7 cellular contexts compared by ENCODE assay signal in the genomic region with DNA sequence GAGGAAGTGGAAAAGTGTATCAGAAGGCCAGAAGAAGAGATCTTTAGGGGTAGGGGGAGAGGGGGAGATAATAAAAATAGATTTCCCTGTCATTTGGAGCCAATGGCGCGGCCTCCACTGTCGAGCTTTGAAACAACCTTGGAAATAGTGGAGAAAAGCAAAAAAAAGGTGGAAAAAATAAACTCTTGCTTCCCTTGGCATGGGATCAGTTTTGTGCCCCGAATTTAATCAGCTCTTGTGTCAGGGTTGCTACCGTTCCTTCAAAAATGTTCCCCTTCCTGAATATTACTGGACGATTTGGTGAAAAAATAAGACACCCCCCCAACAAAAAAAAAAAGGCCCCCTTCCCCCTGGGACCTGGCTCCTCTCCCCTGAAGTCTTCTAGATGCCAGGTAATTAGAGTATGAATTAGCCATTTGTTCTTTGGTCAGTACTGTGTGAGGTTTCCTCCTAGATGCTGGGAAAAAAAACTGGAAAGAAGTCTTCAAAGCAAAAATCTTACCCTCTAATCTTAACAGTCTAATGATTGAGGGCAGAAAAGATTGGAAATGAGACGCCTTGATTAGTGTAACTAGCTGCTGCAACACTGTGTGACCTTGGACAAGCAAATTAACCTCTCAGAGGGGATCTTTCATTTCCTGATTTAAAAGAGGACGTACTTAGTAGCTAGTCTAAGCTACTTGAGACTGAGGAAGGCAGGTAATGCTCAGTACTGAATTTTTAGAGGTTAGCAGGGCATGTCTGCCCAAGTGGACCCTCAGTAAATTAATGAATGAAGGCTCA. TPM values are rescaled to one million over a fixed set of nuclear protein-coding genes. Genes with fewer than 3 reads are reported as not detected.
DNase-seq lines count a peak whose midpoint lies in the region; ATAC-seq and TF ChIP-seq lines count a peak whose summit lies in the region.

No MANE protein-coding gene starts in this region.

- peak overlapping the region; percentile 93 to 99 for H3K27ac Mint-ChIP-seq in natural killer cell treated with Interleukin-12 subunit alpha and Interleukin-12 subunit beta and Interleukin-15 and Interleukin-18, amount 100 ng/mL, for 72 hours

- H3K9me3 Mint-ChIP-seq in natural killer cell treated with Interleukin-12 subunit alpha and Interleukin-12 subunit beta and Interleukin-15 and Interleukin-18, amount 100 ng/mL, for 72 hours, result no peaks in the 10 kb centered on the region

- H3K36me3 Mint-ChIP-seq in natural killer cell treated with Interleukin-12 subunit alpha and Interleukin-12 subunit beta and Interleukin-15 and Interleukin-18, amount 100 ng/mL, for 72 hours, result peaks cover 33% of the 10 kb centered on the region

- no peak for ATAC-seq in natural killer cell treated with Interleukin-12 subunit alpha and Interleukin-12 subunit beta and Interleukin-15 and Interleukin-18, amount 100 ng/mL, for 72 hours
- no peak for ATAC-seq in esophagus mucosa
- no peak for ATAC-seq in HG02938 (IDR thresholded peaks at IDR 0.05; ENCODE audit: unreplicated experiment)

- peaks cover 44 to 50% of the 10 kb centered on the region in 2 donors for H3K4me1 Mint-ChIP-seq in natural killer cell treated with Interleukin-12 subunit alpha and Interleukin-12 subunit beta and Interleukin-15 and Interleukin-18, amount 100 ng/mL, for 72 hours (ENCODE audit: low read depth in 2 of 2)

- H3K4me3 ChIP-seq in GM12865 (ENCODE audit: low read depth, low read length), result peak overlapping the region; percentile 66
- H3K4me3 ChIP-seq in epithelial cell of esophagus (ENCODE audit: low read length), result peak overlapping the region; percentile 93

- no peak for TF ChIP-seq CTCF in GM12865 (IDR thresholded peaks at IDR 0.05; ENCODE audit: insufficient read depth, low read depth, low read length, missing control alignments)
- no peak for TF ChIP-seq CTCF in epithelial cell of esophagus (IDR thresholded peaks at IDR 0.05; ENCODE audit: insufficient read depth, low read depth, low read length, missing control alignments)

- peak; percentile 88 for DNase-seq in GM12865 (ENCODE audit: low read depth)
- peak; percentile 33 for DNase-seq in LHCN-M2 (ENCODE audit: low read depth)
- peak; percentile 66 for DNase-seq in SKM-1 treated with dmso at 0.1 percent for 144 hours (lab: John Stamatoyannopoulos, UW; ENCODE audit: unreplicated experiment)
- DNase-seq in epithelial cell of esophagus (ENCODE audit: low read depth), result no peak
- DNase-seq in natural killer cell treated with Interleukin-12 subunit alpha and Interleukin-12 subunit beta and Interleukin-15 and Interleukin-18, amount 100 ng/mL, for 72 hours (ENCODE audit: low spot score), result no peak

- H3K27me3 Mint-ChIP-seq in natural killer cell treated with Interleukin-12 subunit alpha and Interleukin-12 subunit beta and Interleukin-15 and Interleukin-18, amount 100 ng/mL, for 72 hours, result no peaks in the 10 kb centered on the region

- peak overlapping the region; percentile 93 for H3K4me3 Mint-ChIP-seq in natural killer cell treated with Interleukin-12 subunit alpha and Interleukin-12 subunit beta and Interleukin-15 and Interleukin-18, amount 100 ng/mL, for 72 hours

RNA-seq across cellular contexts. Expression of a gene that starts 0.9 kb away (rescaled TPM):
- 195 and 210 TPM in 2 replicates for total RNA-seq in LHCN-M2 (2014; rRNA removed)
- polyA plus RNA-seq in LHCN-M2 (2012), result 67.2 TPM
- 100 to 1,000 TPM; 404 to 438 TPM for total RNA-seq in natural killer cell treated with Interleukin-12 subunit alpha and Interleukin-12 subunit beta and Interleukin-15 and Interleukin-18, amount 100 ng/mL, for 72 hours
- total RNA-seq in esophagus mucosa, result 139 TPM

RNA-seq across cellular contexts. Expression of a gene that starts 28.9 kb away (rescaled TPM):
- 22.0 and 22.7 TPM in 2 replicates for total RNA-seq in LHCN-M2 (2014; rRNA removed)
- 17.2 TPM for polyA plus RNA-seq in LHCN-M2 (2012)
- 10 to 100 TPM; 60.4 to 88.6 TPM for total RNA-seq in natural killer cell treated with Interleukin-12 subunit alpha and Interleukin-12 subunit beta and Interleukin-15 and Interleukin-18, amount 100 ng/mL, for 72 hours
- 17.3 TPM for total RNA-seq in esophagus mucosa

RNA-seq across cellular contexts. Expression of a gene that starts 43.7 kb away (rescaled TPM):
- total RNA-seq in LHCN-M2 (2014; rRNA removed) (277 and 325 TPM in 2 replicates), esophagus mucosa (136 TPM)
- polyA plus RNA-seq in LHCN-M2 (2012), result 606 TPM
- total RNA-seq in natural killer cell treated with Interleukin-12 subunit alpha and Interleukin-12 subunit beta and Interleukin-15 and Interleukin-18, amount 100 ng/mL, for 72 hours, result 100 to 1,000 TPM in 1 of 2 donors, 10 to 100 TPM in 1; 71.0 to 101 TPM

RNA-seq across cellular contexts. Expression of a gene that starts 43.8 kb away (rescaled TPM):
- total RNA-seq in LHCN-M2 (2014; rRNA removed) (23.0 and 32.4 TPM in 2 replicates), esophagus mucosa (25.1 TPM)
- 21.8 TPM for polyA plus RNA-seq in LHCN-M2 (2012)
- 10 to 100 TPM; 27.0 to 37.4 TPM for total RNA-seq in natural killer cell treated with Interleukin-12 subunit alpha and Interleukin-12 subunit beta and Interleukin-15 and Interleukin-18, amount 100 ng/mL, for 72 hours

Comparison
In these comparisons a context has a peak if more than half of its experiments do, and no peak if none do; other contexts are left out.
1. DNase-seq: peak in GM12865 (single experiment), LHCN-M2 (single experiment) and SKM-1 treated with dmso at 0.1 percent for 144 hours (single experiment); none in epithelial cell of esophagus (single experiment) and natural killer cell treated with Interleukin-12 subunit alpha and Interleukin-12 subunit beta and Interleukin-15 and Interleukin-18, amount 100 ng/mL, for 72 hours (single experiment).